In the genomic region with DNA sequence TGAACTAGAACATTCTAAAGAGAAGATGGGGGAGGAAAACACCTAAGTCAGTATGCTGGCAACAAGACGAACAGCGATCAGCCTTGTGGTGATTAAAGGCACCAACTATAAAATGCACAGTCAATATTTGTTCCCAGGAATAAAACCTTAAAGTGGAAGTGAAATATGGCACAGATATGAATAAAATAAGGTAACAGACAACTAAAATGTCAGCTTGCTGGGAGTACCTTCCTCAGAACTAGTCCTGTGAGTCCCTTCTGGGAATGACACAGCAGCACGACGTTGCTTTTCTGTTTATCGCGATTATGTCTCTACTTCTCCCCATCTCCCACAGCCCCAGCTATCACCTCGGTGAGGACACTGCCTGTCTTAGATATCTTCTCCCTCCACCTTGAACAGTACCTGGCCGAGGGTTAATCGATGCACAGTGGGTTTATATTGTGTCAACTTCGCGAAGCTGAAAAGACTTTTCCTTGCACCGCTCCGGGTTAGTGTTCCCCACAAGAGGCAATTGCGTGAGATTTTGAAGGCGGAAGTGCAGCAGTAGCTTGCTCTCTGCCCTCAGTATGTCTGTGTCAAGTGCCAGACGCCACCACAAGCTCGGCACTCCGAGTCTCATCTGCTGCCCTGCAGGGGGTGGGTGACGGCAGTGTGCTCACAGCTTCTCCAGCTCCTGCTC, we compare ENCODE assay signal across 21 cellular contexts. TPM values are rescaled to one million over a fixed set of nuclear protein-coding genes. Genes with fewer than 3 reads are reported as not detected.
DNase-seq lines count a peak whose midpoint lies in the region; ATAC-seq, FAIRE-seq and TF ChIP-seq lines count a peak whose summit lies in the region.
"Had no signal": no experiment of that assay in that cellular context is flagged by ENCODE, and none has a peak within 500 bp of the region (broad histone marks: within the 10 kb centered on the region; RNA-seq: fewer than 3 reads in every experiment).

No MANE protein-coding gene starts in this region.

- TF ChIP-seq POLR2A in H54 (IDR thresholded peaks at IDR 0.05; ENCODE audit: low read depth, low read length) = no peak

- intact Hi-C loops in PC-3 (cut with micrococcal nuclease) = no loop called here

- H3K27ac ChIP-seq in PC-3 (ENCODE audit: low read length) (no peak overlapping the region), neuronal stem cell (replicated peaks; ENCODE audit: low read length) (no peak overlapping the region)
- H3K27ac ChIP-seq: BLaER1 treated with 17β-estradiol and CSF1 and Interleukin-3, amounts not matched to agents 10 nM and 100 nM; GM23248; PC-9; RWPE1; SJSA1 had no signal

- H3K18ac ChIP-seq in neuronal stem cell (ENCODE audit: low read length) = peak overlapping the region; percentile 3

- no peaks in the 10 kb centered on the region for H3K27me3 ChIP-seq in PC-3 (ENCODE audit: low read length)
- H3K27me3 ChIP-seq in neuronal stem cell (ENCODE audit: control insufficient read depth in 3 of 3, insufficient read depth in 3 of 3, low read depth in 1 of 3, low read length in 3 of 3) = no peaks in the 10 kb centered on the region
- H3K27me3 ChIP-seq: BLaER1 treated with 17β-estradiol and CSF1 and Interleukin-3, amounts not matched to agents 10 nM and 100 nM; SJSA1 had no signal

- no peak overlapping the region for H3K9ac ChIP-seq in PC-3 (ENCODE audit: low read length)
- H3K9ac ChIP-seq in neuronal stem cell (ENCODE audit: low read depth, low read length, poor library complexity) = no peak overlapping the region
- H3K9ac ChIP-seq: BLaER1 treated with 17β-estradiol and CSF1 and Interleukin-3, amounts not matched to agents 10 nM and 100 nM; GM23248 had no signal

- CTCF ChIA-PET in PC-3 (lab: Charles Lee) = no interaction called here

- H3K79me2 ChIP-seq in PC-3 (ENCODE audit: low read length) = no peaks in the 10 kb centered on the region

- no CpG with 5 or more reads among the region's 19 CpGs for WGBS in neuronal stem cell (ENCODE audit: extremely low coverage in 2 of 2, insufficient read length in 2 of 2, insufficient replicate concordance in 1 of 2), 2 donors

- H3K14ac ChIP-seq in neuronal stem cell (ENCODE audit: low read length) = no peak overlapping the region

- ATAC-seq in PC-3 (no peak; the same call in 1 of the 2 replicates), HG02970 (IDR thresholded peaks at IDR 0.05; ENCODE audit: low FRiP score, unreplicated experiment) (no peak)
- ATAC-seq: HCT116 had no signal

- no peaks in the 10 kb centered on the region for H3K9me2 ChIP-seq in PC-3 (replicated peaks; ENCODE audit: low read length)

- H3K79me1 ChIP-seq in neuronal stem cell (ENCODE audit: low read depth, low read length) = peaks cover 2% of the 10 kb centered on the region

- POLR2A ChIA-PET in PC-3 (lab: Charles Lee; ENCODE audit: unreplicated experiment) = no interaction called here

- H3K4me3 ChIP-seq in PC-3 (ENCODE audit: low read length) (peak overlapping the region; percentile 13; the same call in 1 of the 2 replicates), epithelial cell of proximal tubule (ENCODE audit: low read depth, low read length) (peak overlapping the region; percentile 42), neuronal stem cell (ENCODE audit: low read length in 2 of 2) (no peak overlapping the region)
- H3K4me3 ChIP-seq: BLaER1 treated with 17β-estradiol and CSF1 and Interleukin-3, amounts not matched to agents 10 nM and 100 nM; GM23248; PC-9; SJSA1 had no signal

- H4K91ac ChIP-seq in neuronal stem cell (ENCODE audit: low read depth, low read length, poor library complexity) = no peak overlapping the region

- no peaks in the 10 kb centered on the region for H4K20me1 ChIP-seq in PC-3 (ENCODE audit: low read length)
- H4K20me1 ChIP-seq: BLaER1 treated with 17β-estradiol and CSF1 and Interleukin-3, amounts not matched to agents 10 nM and 100 nM had no signal

- H2AFZ ChIP-seq in PC-3 (ENCODE audit: low read length) (peak overlapping the region; percentile 53), neuronal stem cell (ENCODE audit: low read length) (no peak overlapping the region)
- H2AFZ ChIP-seq: GM23248, PC-9 had no signal

- no peak for FAIRE-seq in H54 (lab: Jason Lieb, UNC)
- FAIRE-seq: GM12891 had no signal

- H3K36me3 ChIP-seq in PC-3 (ENCODE audit: low read depth, low read length) = no peaks in the 10 kb centered on the region
- H3K36me3 ChIP-seq in neuronal stem cell (replicated peaks in 1 of 2; ENCODE audit: control insufficient read depth in 2 of 2, insufficient read depth in 2 of 2, low read length in 2 of 2) = no peaks in the 10 kb centered on the region
- H3K36me3 ChIP-seq: BLaER1 treated with 17β-estradiol and CSF1 and Interleukin-3, amounts not matched to agents 10 nM and 100 nM; SJSA1 had no signal

- BruUV-seq in PC-3 (replicated peaks; lab: Mats Ljungman, UMichigan) = no TSS peak

- H3F3A ChIP-seq in PC-3 (ENCODE audit: low read length, unreplicated experiment) = no peaks in the 10 kb centered on the region

- no peak overlapping the region for H2BK120ac ChIP-seq in neuronal stem cell (ENCODE audit: low read depth, low read length)

- no peak overlapping the region for H2BK15ac ChIP-seq in neuronal stem cell (ENCODE audit: low read length)

- DNase-seq in Daoy (ENCODE audit: low read depth) (peak; percentile 4), PC-3 (no peak), epithelial cell of proximal tubule (ENCODE audit: low read depth) (no peak), neuronal stem cell (ENCODE audit: low spot score) (no peak), H54 (ENCODE audit: insufficient read length, low spot score) (no peak), COR-L47 (lab: John Stamatoyannopoulos, UW) (no peak)
- DNase-seq: CD8-positive, alpha-beta memory T cell; EL; GM23248; NCI-H1417 treated with DMSO at 0.1 percent for 48 hours; NCI-H187 treated with DMSO at 0.1 percent for 48 hours; NCI-H2227 treated with DMSO at 0.1 percent for 48 hours; NCI-H524 treated with DMSO at 0.1 percent for 48 hours; PC-9 had no signal

- no peaks in the 10 kb centered on the region for H3K4me1 ChIP-seq in PC-3 (ENCODE audit: insufficient read depth, low read length)
- H3K4me1 ChIP-seq in neuronal stem cell (ENCODE audit: control insufficient read depth in 2 of 2, insufficient read depth in 1 of 2, low read depth in 1 of 2, low read length in 2 of 2) = no peaks in the 10 kb centered on the region
- H3K4me1 ChIP-seq: BLaER1 treated with 17β-estradiol and CSF1 and Interleukin-3, amounts not matched to agents 10 nM and 100 nM; SJSA1 had no signal

- no peak overlapping the region for H2BK5ac ChIP-seq in neuronal stem cell (ENCODE audit: low read length)

- no peak overlapping the region for H2AK5ac ChIP-seq in neuronal stem cell (ENCODE audit: low read depth, low read length)

- no peak overlapping the region for H3K23ac ChIP-seq in neuronal stem cell (ENCODE audit: low read depth, low read length, poor library complexity)

- H3K9me3 ChIP-seq in PC-3 (ENCODE audit: low read length) = no peaks in the 10 kb centered on the region
- H3K9me3 ChIP-seq in neuronal stem cell (replicated peaks in 1 of 2; ENCODE audit: control insufficient read depth in 2 of 2, insufficient read depth in 1 of 2, low read depth in 1 of 2, low read length in 2 of 2) = peaks cover 0 to 4% of the 10 kb centered on the region in 2 donors
- H3K9me3 ChIP-seq: SJSA1 had no signal

- H3K4ac ChIP-seq in neuronal stem cell (ENCODE audit: low read length) = no peak overlapping the region

- TF ChIP-seq CTCF in PC-3 (conservative IDR thresholded peaks at IDR 0.05; ENCODE audit: low read depth, low read length) (no peak), epithelial cell of proximal tubule (conservative IDR thresholded peaks at IDR 0.05; ENCODE audit: low read depth, low read length) (no peak)

- H2BK12ac ChIP-seq in neuronal stem cell (ENCODE audit: low read length) = no peak overlapping the region

- H4K8ac ChIP-seq in neuronal stem cell (ENCODE audit: low read depth, low read length) = no peak overlapping the region

- H3K4me2 ChIP-seq in PC-3 (ENCODE audit: low read length) (peak overlapping the region; percentile 21; the same call in 1 of the 2 replicates), neuronal stem cell (ENCODE audit: insufficient read depth, low read length, poor library complexity, severe bottlenecking) (no peak overlapping the region)
- H3K4me2 ChIP-seq: BLaER1 treated with 17β-estradiol and CSF1 and Interleukin-3, amounts not matched to agents 10 nM and 100 nM; PC-9 had no signal

RNA-seq across cellular contexts. Expression of gene MTNR1A, which starts 17.4 kb away (rescaled TPM):
- not detected in 2 replicates for total RNA-seq in Daoy (2014; rRNA removed; shearing (Covaris generic))
- total RNA-seq in PC-3 (2014; rRNA removed) (not detected in 2 replicates), epithelial cell of proximal tubule (0.36 TPM in 1 of 2 replicates, not detected in the other)
- polyA plus RNA-seq in neuronal stem cell (2013, experiment 1 of 2) = 1.1 TPM
- polyA plus RNA-seq in neuronal stem cell (2013, experiment 2 of 2) = 1.2 TPM
- total RNA-seq: CD8-positive, alpha-beta memory T cell; GM23248; MCF 10A; PC-9 had no signal
- polyA plus RNA-seq: CD8-positive, alpha-beta memory T cell; GM23248 had no signal

Comparison
In these comparisons a context has a peak if more than half of its experiments do, and no peak if none do; other contexts are left out.
1. H3K4me3 ChIP-seq: peak in PC-3 (single experiment) and epithelial cell of proximal tubule (single experiment); none in neuronal stem cell (0 of 2).